Comparison of ENCODE assay signal across 34 cellular contexts in the genomic region with DNA sequence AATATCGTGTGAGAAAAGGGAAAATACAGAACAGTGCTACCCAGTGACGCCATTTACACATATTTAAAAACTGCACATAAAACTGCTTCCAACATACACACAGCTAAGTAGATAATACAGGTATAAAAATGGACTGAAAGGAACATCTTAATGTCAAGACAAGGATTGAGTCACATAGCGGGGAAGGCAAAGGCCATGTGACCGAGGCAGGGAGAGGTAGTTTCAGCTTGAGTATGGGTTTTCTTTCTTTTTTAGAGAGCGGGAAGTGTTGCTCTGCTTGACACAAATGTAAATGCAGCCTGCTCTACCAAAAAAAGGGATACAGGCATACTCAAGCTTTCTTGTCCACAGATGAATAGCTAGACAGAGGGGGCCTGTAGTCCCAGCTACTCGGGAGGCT. TPM values are rescaled to one million over a fixed set of nuclear protein-coding genes. Genes with fewer than 3 reads are reported as not detected.
"Had no signal": no experiment of that assay in that cellular context is flagged by ENCODE, and none has a peak within 500 bp of the region (broad histone marks: within the 10 kb centered on the region; RNA-seq: fewer than 3 reads in every experiment).

No MANE protein-coding gene starts in this region.

- H3K4me3 Mint-ChIP-seq: activated CD4-positive, alpha-beta memory T cell treated with anti-CD3 and anti-CD28 coated beads, Interleukin-2, amount 10 ng/mL, durations not matched to agents 7 days and 5 days; activated CD8-positive, alpha-beta memory T cell treated with anti-CD3 and anti-CD28 coated beads, Interleukin-2, amount 10 ng/mL, durations not matched to agents 7 days and 5 days; activated naive CD4-positive, alpha-beta T cell treated with anti-CD3 and anti-CD28 coated beads, Interleukin-2, amount 50 U/mL, for 24 hours; activated naive CD8-positive, alpha-beta T cell treated with anti-CD3 and anti-CD28 coated beads, Interleukin-2, amount 10 ng/mL, durations not matched to agents 7 days and 5 days; activated T-helper 17 cell treated with anti-CD3 and anti-CD28 coated beads, Interleukin-2, amount 50 U/mL, for 72 hours had no signal

- DNase-seq: activated CD4-positive, alpha-beta memory T cell treated with anti-CD3 and anti-CD28 coated beads, Interleukin-2, amount 10 ng/mL, durations not matched to agents 7 days and 5 days; activated CD4-positive, alpha-beta T cell treated with anti-CD3 and anti-CD28 coated beads for 1 hour; activated CD4-positive, alpha-beta T cell treated with anti-CD3 and anti-CD28 coated beads for 48 hours; activated CD4-positive, CD25-positive, alpha-beta regulatory T cell; activated CD8-positive, alpha-beta memory T cell treated with anti-CD3 and anti-CD28 coated beads for 24 hours; activated CD8-positive, alpha-beta memory T cell treated with anti-CD3 and anti-CD28 coated beads, Interleukin-2, amount 10 ng/mL, durations not matched to agents 7 days and 5 days; activated CD8-positive, alpha-beta memory T cell treated with anti-CD3 and anti-CD28 coated beads, Interleukin-2, amount 50 U/mL, for 48 hours; activated effector memory CD4-positive, alpha-beta T cell treated with anti-CD3 and anti-CD28 coated beads, Interleukin-2, amount 50 U/mL, for 16 hours; activated naive CD4-positive, alpha-beta T cell treated with Interleukin-2 at 50 U/mL for 16 hours; activated naive CD8-positive, alpha-beta T cell treated with anti-CD3 and anti-CD28 coated beads, Interleukin-2, amount 10 ng/mL, durations not matched to agents 7 days and 5 days; activated T-cell treated with anti-CD3 and anti-CD28 coated beads, Interleukin-2, amount 50 U/mL, for 48 hours; body of pancreas; MM.1S; MV-4-11; NCI-H1092; NCI-H1436 treated with DMSO at 0.1 percent for 48 hours; NCI-H1694 treated with DMSO at 0.1 percent for 48 hours; NCI-H2029; NCI-H345; NCI-H524 treated with DMSO at 0.1 percent for 48 hours; NCI-H748 treated with DMSO at 0.1 percent for 48 hours; NK-92 treated with Interleukin-12 subunit alpha and Interleukin-12 subunit beta, amount 100 ng/mL, for 24 hours; OCI-M1; Right ventricle myocardium superior; SW 1271; T-helper 1 cell; T-helper 2 cell; T-helper 9 cell had no signal

- H3K36me3 Mint-ChIP-seq: activated naive CD4-positive, alpha-beta T cell treated with anti-CD3 and anti-CD28 coated beads, Interleukin-2, amount 50 U/mL, for 24 hours; activated naive CD8-positive, alpha-beta T cell treated with anti-CD3 and anti-CD28 coated beads, Interleukin-2, amount 10 ng/mL, durations not matched to agents 7 days and 5 days had no signal

- H3K4me1 Mint-ChIP-seq: activated CD4-positive, alpha-beta memory T cell treated with anti-CD3 and anti-CD28 coated beads, Interleukin-2, amount 10 ng/mL, durations not matched to agents 7 days and 5 days; activated CD8-positive, alpha-beta memory T cell treated with anti-CD3 and anti-CD28 coated beads, Interleukin-2, amount 10 ng/mL, durations not matched to agents 7 days and 5 days; activated naive CD4-positive, alpha-beta T cell treated with anti-CD3 and anti-CD28 coated beads, Interleukin-2, amount 50 U/mL, for 24 hours; activated naive CD8-positive, alpha-beta T cell treated with anti-CD3 and anti-CD28 coated beads, Interleukin-2, amount 10 ng/mL, durations not matched to agents 7 days and 5 days; activated T-helper 17 cell treated with anti-CD3 and anti-CD28 coated beads, Interleukin-2, amount 50 U/mL, for 72 hours had no signal

- H3K9me3 ChIP-seq: body of pancreas, breast epithelium had no signal

- H3K27ac ChIP-seq: body of pancreas, breast epithelium, VCaP had no signal

- H3K4me3 ChIP-seq: body of pancreas, breast epithelium had no signal

- H3K4me1 ChIP-seq: body of pancreas, breast epithelium had no signal

- H3K27ac Mint-ChIP-seq: activated CD4-positive, alpha-beta memory T cell treated with anti-CD3 and anti-CD28 coated beads, Interleukin-2, amount 10 ng/mL, durations not matched to agents 7 days and 5 days; activated CD8-positive, alpha-beta memory T cell treated with anti-CD3 and anti-CD28 coated beads, Interleukin-2, amount 10 ng/mL, durations not matched to agents 7 days and 5 days; activated naive CD4-positive, alpha-beta T cell treated with anti-CD3 and anti-CD28 coated beads, Interleukin-2, amount 50 U/mL, for 24 hours; activated naive CD8-positive, alpha-beta T cell treated with anti-CD3 and anti-CD28 coated beads, Interleukin-2, amount 10 ng/mL, durations not matched to agents 7 days and 5 days; activated T-helper 17 cell treated with anti-CD3 and anti-CD28 coated beads, Interleukin-2, amount 50 U/mL, for 72 hours had no signal

- H3K9me3 Mint-ChIP-seq: activated CD4-positive, alpha-beta memory T cell treated with anti-CD3 and anti-CD28 coated beads, Interleukin-2, amount 10 ng/mL, durations not matched to agents 7 days and 5 days; activated naive CD4-positive, alpha-beta T cell treated with anti-CD3 and anti-CD28 coated beads, Interleukin-2, amount 50 U/mL, for 24 hours; activated naive CD8-positive, alpha-beta T cell treated with anti-CD3 and anti-CD28 coated beads, Interleukin-2, amount 10 ng/mL, durations not matched to agents 7 days and 5 days had no signal

- H3K36me3 ChIP-seq: breast epithelium had no signal

- H3K27me3 ChIP-seq: body of pancreas, breast epithelium had no signal

- ATAC-seq: activated CD8-positive, alpha-beta memory T cell treated with anti-CD3 and anti-CD28 coated beads, Interleukin-2, amount 10 ng/mL, durations not matched to agents 7 days and 5 days; activated T-helper 17 cell treated with anti-CD3 and anti-CD28 coated beads, Interleukin-2, amount 50 U/mL, for 72 hours; body of pancreas had no signal

RNA-seq across cellular contexts. Expression of a gene that starts 46.5 kb away (rescaled TPM):
- total RNA-seq: astrocyte, NCI-H460 had no signal
